19 cellular contexts compared by ENCODE assay signal in the genomic region with DNA sequence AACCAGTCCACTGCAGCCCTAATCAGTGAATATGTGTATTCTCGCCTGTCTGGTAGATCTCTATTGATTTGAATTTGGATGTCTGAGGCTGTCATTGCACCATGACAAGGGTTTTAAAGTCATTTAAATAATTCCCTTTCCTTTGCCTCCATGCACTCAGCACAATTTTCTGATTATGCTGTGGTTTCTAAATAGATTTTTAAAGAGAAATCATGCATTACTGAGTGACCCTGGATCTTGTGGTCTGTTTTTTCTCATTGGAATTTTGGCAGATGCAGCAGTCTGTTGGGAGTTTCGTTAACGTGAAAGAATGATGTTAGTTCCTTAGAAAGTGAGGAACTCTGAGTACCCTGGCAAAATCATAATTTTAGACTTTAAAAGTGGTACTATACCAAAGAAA.
A peak's percentile ranks its signal among the peaks of the same experiment; 100 is the strongest.
DNase-seq lines count a peak whose midpoint lies in the region; ATAC-seq, FAIRE-seq and TF ChIP-seq lines count a peak whose summit lies in the region.
"Had no signal": no experiment of that assay in that cellular context is flagged by ENCODE, and none has a peak within 500 bp of the region (broad histone marks: within the 10 kb centered on the region; RNA-seq: fewer than 3 reads in every experiment).

No MANE protein-coding gene starts in this region.

- H3K4me3 Mint-ChIP-seq in mesothelial cell of epicardium: no peak overlapping the region
- H3K4me3 Mint-ChIP-seq: CD14-positive monocyte; CD8-positive, alpha-beta T cell; IgD-negative memory B cell had no signal

- H3K9me2 ChIP-seq in SK-N-SH: no peaks in the 10 kb centered on the region

- TF ChIP-seq CTCF in SK-N-SH (IDR thresholded peaks at IDR 0.05) (no peak), epithelial cell of proximal tubule (conservative IDR thresholded peaks at IDR 0.05; ENCODE audit: low read depth, low read length) (no peak), mesothelial cell of epicardium (IDR thresholded peaks at IDR 0.05; ENCODE audit: unreplicated experiment) (no peak), thyroid gland (IDR thresholded peaks at IDR 0.05) (no peak), lower leg skin (IDR thresholded peaks at IDR 0.05) (no peak)

- H4K20me1 ChIP-seq in SK-N-SH (ENCODE audit: insufficient read depth): no peaks in the 10 kb centered on the region

- WGBS in SK-N-SH (ENCODE audit: low lambda C conversion rate): 5% methylated on average over 3 of the region's 3 CpGs
- WGBS in thyroid gland, 2 donors: 12 to 19% methylated on average over 3 of the region's 3 CpGs
- 41 to 50% methylated on average over 3 of the region's 3 CpGs for WGBS in lower leg skin, 2 donors

- peak overlapping the region; percentile 5; the same call in 1 of the 2 replicates for H2AFZ ChIP-seq in SK-N-SH (ENCODE audit: low read depth)
- H2AFZ ChIP-seq: GM23248 had no signal

- peak; percentile 21 to 89; a peak in 2 of 4 replicates for TF ChIP-seq EP300 in SK-N-SH (IDR thresholded peaks at IDR 0.05; ENCODE audit: borderline replicate concordance in 1 of 2, low read depth in 1 of 2, low read length in 1 of 2)

- no peaks in the 10 kb centered on the region for H3F3A ChIP-seq in SK-N-SH (replicated peaks; ENCODE audit: insufficient read depth)

- no peaks in the 10 kb centered on the region for H3K79me2 ChIP-seq in SK-N-SH (ENCODE audit: insufficient read depth)

- H3K4me2 ChIP-seq in SK-N-SH: no peak overlapping the region
- H3K4me2 ChIP-seq: A549 had no signal

- H3K36me3 ChIP-seq in SK-N-SH (replicated peaks in 1 of 2; ENCODE audit: control insufficient read depth in 1 of 2, insufficient read depth in 2 of 2, low read length in 1 of 2) (no peaks in the 10 kb centered on the region), thyroid gland (no peaks in the 10 kb centered on the region)

- H3K4me1 Mint-ChIP-seq in mesothelial cell of epicardium: peaks cover 28% of the 10 kb centered on the region
- H3K4me1 Mint-ChIP-seq: CD14-positive monocyte, IgD-negative memory B cell had no signal

- no peak for FAIRE-seq in GM19239 (lab: Jason Lieb, UNC)
- FAIRE-seq: A549, D721Med, GM18507, H54 had no signal

- H3K4me1 ChIP-seq in SK-N-SH (ENCODE audit: control insufficient read depth in 1 of 2, insufficient read depth in 2 of 2, low read depth in 1 of 2, low read length in 1 of 2) (peaks cover 0 to 16% of the 10 kb centered on the region in 2 experiments; a peak in 1 of 4 replicates), thyroid gland (peaks cover 14 to 36% of the 10 kb centered on the region in 2 donors)
- H3K4me1 ChIP-seq: A549 had no signal

- H3K4me3 ChIP-seq in SK-N-SH (ENCODE audit: low read depth in 2 of 2, low read length in 1 of 2) (no peak overlapping the region), epithelial cell of proximal tubule (ENCODE audit: low read depth, low read length) (no peak overlapping the region), thyroid gland (replicated peaks in 1 of 3) (no peak overlapping the region), lower leg skin (ENCODE audit: low read depth, poor library complexity, severe bottlenecking) (no peak overlapping the region)
- H3K4me3 ChIP-seq: A549, GM23248 had no signal

- intact Hi-C loops in thyroid gland (cut with DNase I) (no loop called here), lower leg skin (cut with DNase I; ENCODE audit: low total_unique reads) (no loop called here)

- H3K27me3 Mint-ChIP-seq in mesothelial cell of epicardium (ENCODE audit: low read depth): no peaks in the 10 kb centered on the region
- H3K27me3 Mint-ChIP-seq: IgD-negative memory B cell had no signal

- no peak for ATAC-seq in HG02840 (IDR thresholded peaks at IDR 0.05; ENCODE audit: low FRiP score, unreplicated experiment)
- ATAC-seq: A549; CD8-positive, alpha-beta T cell; HCT116 had no signal

- H3K9ac ChIP-seq in SK-N-SH: no peak overlapping the region
- H3K9ac ChIP-seq: GM23248 had no signal

- H3K9me3 ChIP-seq in SK-N-SH: no peaks in the 10 kb centered on the region
- H3K9me3 ChIP-seq in thyroid gland: no peaks in the 10 kb centered on the region
- H3K9me3 ChIP-seq: A549 had no signal

- H3K36me3 Mint-ChIP-seq in mesothelial cell of epicardium: no peaks in the 10 kb centered on the region
- H3K36me3 Mint-ChIP-seq: CD14-positive monocyte; CD8-positive, alpha-beta T cell; IgD-negative memory B cell had no signal

- no peak for TF ChIP-seq RAD21 in SK-N-SH (IDR thresholded peaks at IDR 0.05; ENCODE audit: low read length)

- peak overlapping the region; percentile 41 for H3K27ac Mint-ChIP-seq in mesothelial cell of epicardium
- H3K27ac Mint-ChIP-seq: CD14-positive monocyte; CD8-positive, alpha-beta T cell; IgD-negative memory B cell had no signal

- no peak for DNase-seq in SK-N-SH
- peak; percentile 18 for DNase-seq in epithelial cell of proximal tubule (ENCODE audit: low read depth)
- no peak for DNase-seq in mesothelial cell of epicardium (ENCODE audit: low spot score in 2 of 2, unreplicated experiment in 2 of 2)
- peak; percentile 11 to 26 for DNase-seq in thyroid gland
- no peak for DNase-seq in GM19239 (ENCODE audit: insufficient read length, low spot score)
- DNase-seq in NCI-H526 (lab: John Stamatoyannopoulos, UW): no peak
- no peak for DNase-seq in lower leg skin (ENCODE audit: low spot score in 2 of 2)
- DNase-seq: CD8-positive, alpha-beta T cell; COR-L47; DMS153; GM23248 had no signal

- peaks cover 14% of the 10 kb centered on the region for H3K9me3 Mint-ChIP-seq in mesothelial cell of epicardium

- POLR2A ChIA-PET in SK-N-SH (lab: Yijun Ruan, JAX): no interaction called here

- TF ChIP-seq POLR2A in thyroid gland (IDR thresholded peaks at IDR 0.05): peak in 1 of 2 donors; percentile 25
- no peak for TF ChIP-seq POLR2A in lower leg skin (IDR thresholded peaks at IDR 0.05)

- H3K27me3 ChIP-seq in SK-N-SH (ENCODE audit: insufficient read depth) (no peaks in the 10 kb centered on the region), thyroid gland (no peaks in the 10 kb centered on the region)

- CTCF ChIA-PET in SK-N-SH (lab: Yijun Ruan, JAX): no interaction called here

- H3K27ac ChIP-seq in SK-N-SH (ENCODE audit: low read depth in 2 of 2, low read length in 1 of 2) (peak overlapping the region in 1 of 2 experiments; percentile 17; a peak in 1 of 4 replicates), thyroid gland (peak overlapping the region; percentile 84 to 92 (median 90))
- H3K27ac ChIP-seq: A549, GM23248 had no signal

TF ChIP-seq in SK-N-SH, 30 proteins besides CTCF, POLR2A, EP300 and RAD21 (continues in another document):
- TF ChIP-seq TEAD4 (IDR thresholded peaks at IDR 0.05; ENCODE audit: borderline replicate concordance, insufficient read depth): peak; percentile 64; the same call in 1 of the 2 replicates
- TF ChIP-seq, protein P1, sequence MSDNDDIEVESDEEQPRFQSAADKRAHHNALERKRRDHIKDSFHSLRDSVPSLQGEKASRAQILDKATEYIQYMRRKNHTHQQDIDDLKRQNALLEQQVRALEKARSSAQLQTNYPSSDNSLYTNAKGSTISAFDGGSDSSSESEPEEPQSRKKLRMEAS (IDR thresholded peaks at IDR 0.05; ENCODE audit: low read depth): no peak
- no peak for TF ChIP-seq FOXJ3 (CRISPR knock-in tag; IDR thresholded peaks at IDR 0.05)
- TF ChIP-seq, protein P2, sequence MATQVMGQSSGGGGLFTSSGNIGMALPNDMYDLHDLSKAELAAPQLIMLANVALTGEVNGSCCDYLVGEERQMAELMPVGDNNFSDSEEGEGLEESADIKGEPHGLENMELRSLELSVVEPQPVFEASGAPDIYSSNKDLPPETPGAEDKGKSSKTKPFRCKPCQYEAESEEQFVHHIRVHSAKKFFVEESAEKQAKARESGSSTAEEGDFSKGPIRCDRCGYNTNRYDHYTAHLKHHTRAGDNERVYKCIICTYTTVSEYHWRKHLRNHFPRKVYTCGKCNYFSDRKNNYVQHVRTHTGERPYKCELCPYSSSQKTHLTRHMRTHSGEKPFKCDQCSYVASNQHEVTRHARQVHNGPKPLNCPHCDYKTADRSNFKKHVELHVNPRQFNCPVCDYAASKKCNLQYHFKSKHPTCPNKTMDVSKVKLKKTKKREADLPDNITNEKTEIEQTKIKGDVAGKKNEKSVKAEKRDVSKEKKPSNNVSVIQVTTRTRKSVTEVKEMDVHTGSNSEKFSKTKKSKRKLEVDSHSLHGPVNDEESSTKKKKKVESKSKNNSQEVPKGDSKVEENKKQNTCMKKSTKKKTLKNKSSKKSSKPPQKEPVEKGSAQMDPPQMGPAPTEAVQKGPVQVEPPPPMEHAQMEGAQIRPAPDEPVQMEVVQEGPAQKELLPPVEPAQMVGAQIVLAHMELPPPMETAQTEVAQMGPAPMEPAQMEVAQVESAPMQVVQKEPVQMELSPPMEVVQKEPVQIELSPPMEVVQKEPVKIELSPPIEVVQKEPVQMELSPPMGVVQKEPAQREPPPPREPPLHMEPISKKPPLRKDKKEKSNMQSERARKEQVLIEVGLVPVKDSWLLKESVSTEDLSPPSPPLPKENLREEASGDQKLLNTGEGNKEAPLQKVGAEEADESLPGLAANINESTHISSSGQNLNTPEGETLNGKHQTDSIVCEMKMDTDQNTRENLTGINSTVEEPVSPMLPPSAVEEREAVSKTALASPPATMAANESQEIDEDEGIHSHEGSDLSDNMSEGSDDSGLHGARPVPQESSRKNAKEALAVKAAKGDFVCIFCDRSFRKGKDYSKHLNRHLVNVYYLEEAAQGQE (IDR thresholded peaks at IDR 0.05; ENCODE audit: low read depth, low read length): no peak
- no peak for TF ChIP-seq NRF1 (IDR thresholded peaks at IDR 0.05; ENCODE audit: low read depth, low read length)
- TF ChIP-seq EZH2phosphoT487 (IDR thresholded peaks at IDR 0.05; ENCODE audit: borderline replicate concordance, low read depth): no peak
- TF ChIP-seq, protein P3, sequence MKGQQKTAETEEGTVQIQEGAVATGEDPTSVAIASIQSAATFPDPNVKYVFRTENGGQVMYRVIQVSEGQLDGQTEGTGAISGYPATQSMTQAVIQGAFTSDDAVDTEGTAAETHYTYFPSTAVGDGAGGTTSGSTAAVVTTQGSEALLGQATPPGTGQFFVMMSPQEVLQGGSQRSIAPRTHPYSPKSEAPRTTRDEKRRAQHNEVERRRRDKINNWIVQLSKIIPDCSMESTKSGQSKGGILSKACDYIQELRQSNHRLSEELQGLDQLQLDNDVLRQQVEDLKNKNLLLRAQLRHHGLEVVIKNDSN (IDR thresholded peaks at IDR 0.05; ENCODE audit: borderline replicate concordance, low read depth): no peak
- TF ChIP-seq MXI1 (IDR thresholded peaks at IDR 0.05; ENCODE audit: low read depth, low read length): no peak
- peak; percentile 94 for TF ChIP-seq TCF12 (IDR thresholded peaks at IDR 0.05)
- TF ChIP-seq GABPA (IDR thresholded peaks at IDR 0.05; ENCODE audit: low read depth): no peak
- TF ChIP-seq FOXM1 (IDR thresholded peaks at IDR 0.05; ENCODE audit: low read depth): peak; percentile 85
- TF ChIP-seq POLR2AphosphoS5 (IDR thresholded peaks at IDR 0.05; ENCODE audit: low read depth, low read length): peak; percentile 36; the same call in 1 of the 2 replicates
- no peak for TF ChIP-seq FOSL2 (IDR thresholded peaks at IDR 0.05; ENCODE audit: borderline replicate concordance, low read depth)

Comparison
In these comparisons a context has a peak if more than half of its experiments do, and no peak if none do; other contexts are left out.
1. DNase-seq: peak in epithelial cell of proximal tubule (single experiment) and thyroid gland (2 of 2); none in SK-N-SH (single experiment), mesothelial cell of epicardium (0 of 2), GM19239 (single experiment), NCI-H526 (0 of 2) and lower leg skin (0 of 2).